ENCODE assay signal across 8 cellular contexts in genomic region chr9:112443200-112443599, GRCh38. TPM values are rescaled to one million over a fixed set of nuclear protein-coding genes. Genes with fewer than 3 reads are reported as not detected.
DNase-seq lines count a peak whose midpoint lies in the region; ATAC-seq, FAIRE-seq and TF ChIP-seq lines count a peak whose summit lies in the region.

No MANE protein-coding gene starts in this region.

- no peaks in the 10 kb centered on the region for H3K27me3 ChIP-seq in CD8-positive, alpha-beta T cell (ENCODE audit: insufficient read depth, low read length)

- no peaks in the 10 kb centered on the region for H3K9me3 Mint-ChIP-seq in CD8-positive, alpha-beta T cell
- H3K9me3 Mint-ChIP-seq in activated CD4-positive, alpha-beta T cell treated with anti-CD3 and anti-CD28 coated beads, Interleukin-2, amount 10 ng/mL, durations not matched to agents 7 days and 5 days: no peaks in the 10 kb centered on the region

- FAIRE-seq in GM12891 (lab: Jason Lieb, UNC): no peak

- CTCF ChIA-PET in CD8-positive, alpha-beta T cell (lab: Charles Lee): interaction anchor here (0.8 to 4.7 kb wide), 11 partner anchors 9 to 377 kb away, joined by 3 to 32 read pairs (median 4); partner anchors contain the start of gene INIP
- CTCF ChIA-PET in activated CD4-positive, alpha-beta T cell treated with anti-CD3 and anti-CD28 coated beads, Interleukin-2, amount 10 ng/mL, durations not matched to agents 7 days and 5 days (lab: Charles Lee): interaction anchor here (0.6 to 1.7 kb wide), 5 partner anchors 347 to 962 kb away, joined by 3 to 4 read pairs (median 3); no protein-coding TSS in a partner anchor
- CTCF ChIA-PET in HEK293T (lab: Yijun Ruan, JAX): interaction anchor here (0.7 to 1.8 kb wide), 4 partner anchors 11 to 350 kb away, joined by 3 to 5 read pairs (median 4); no protein-coding TSS in a partner anchor

- no peaks in the 10 kb centered on the region for H3K9me3 ChIP-seq in CD8-positive, alpha-beta T cell (ENCODE audit: low read length)

- ATAC-seq in CD8-positive, alpha-beta T cell: peak; percentile 48

- H3K36me3 Mint-ChIP-seq in CD8-positive, alpha-beta T cell: peaks cover 23% of the 10 kb centered on the region
- H3K36me3 Mint-ChIP-seq in activated CD4-positive, alpha-beta T cell treated with anti-CD3 and anti-CD28 coated beads, Interleukin-2, amount 10 ng/mL, durations not matched to agents 7 days and 5 days (ENCODE audit: low read depth): peaks cover 3% of the 10 kb centered on the region

- TF ChIP-seq CTCF in CD8-positive, alpha-beta T cell (IDR thresholded peaks at IDR 0.05): peak; percentile 55

- peak in 3 of 7 experiments; percentile 7 to 40 (median 29) for DNase-seq in CD8-positive, alpha-beta T cell
- peak; percentile 11 for DNase-seq in HPDE6-E6E7 (ENCODE audit: extremely low spot score)
- peak; percentile 45 for DNase-seq in activated CD4-positive, alpha-beta T cell treated with anti-CD3 and anti-CD28 coated beads, Interleukin-2, amount 10 ng/mL, durations not matched to agents 7 days and 5 days
- DNase-seq in iris pigment epithelial cell (ENCODE audit: low read depth): peak; percentile 28
- DNase-seq in GM12891 (ENCODE audit: insufficient read length, low spot score): no peak
- no peak for DNase-seq in HEK293T (ENCODE audit: extremely low spot score)
- no peak for DNase-seq in NK-92 treated with Interleukin-12 subunit alpha and Interleukin-12 subunit beta, amount 100 ng/mL, for 24 hours (lab: John Stamatoyannopoulos, UW)
- DNase-seq in NCI-H2081 treated with DMSO at 0.1 percent for 48 hours (lab: John Stamatoyannopoulos, UW): no peak

- intact Hi-C loops in CD8-positive, alpha-beta T cell (cut with DNase I, micrococcal nuclease): loop anchor here (1.0 to 5.0 kb wide), 6 partner anchors 44 to 350 kb away; no protein-coding TSS in a partner anchor

- H3K4me1 Mint-ChIP-seq in CD8-positive, alpha-beta T cell (ENCODE audit: low read depth): no peaks in the 10 kb centered on the region
- peaks cover 7% of the 10 kb centered on the region for H3K4me1 Mint-ChIP-seq in activated CD4-positive, alpha-beta T cell treated with anti-CD3 and anti-CD28 coated beads, Interleukin-2, amount 10 ng/mL, durations not matched to agents 7 days and 5 days

- POLR2A ChIA-PET in CD8-positive, alpha-beta T cell (lab: Charles Lee): interaction anchor here (1.5 kb wide), 1 partner anchor 43 kb away, joined by 6 read pairs; the partner anchor contains the start of gene KIAA1958
- POLR2A ChIA-PET in activated CD4-positive, alpha-beta T cell treated with anti-CD3 and anti-CD28 coated beads, Interleukin-2, amount 10 ng/mL, durations not matched to agents 7 days and 5 days (lab: Charles Lee): interaction anchor here (0.7 kb wide), 1 partner anchor 63 kb away, joined by 4 read pairs; the partner anchor contains the start of gene HSDL2
- POLR2A ChIA-PET in HEK293T (lab: Yijun Ruan, JAX): no interaction called here

- no peak overlapping the region for H3K4me3 ChIP-seq in CD8-positive, alpha-beta T cell (ENCODE audit: low read depth, low read length)

- H3K27ac Mint-ChIP-seq in CD8-positive, alpha-beta T cell: no peak overlapping the region
- H3K27ac Mint-ChIP-seq in activated CD4-positive, alpha-beta T cell treated with anti-CD3 and anti-CD28 coated beads, Interleukin-2, amount 10 ng/mL, durations not matched to agents 7 days and 5 days: no peak overlapping the region

- H3K27me3 Mint-ChIP-seq in CD8-positive, alpha-beta T cell (ENCODE audit: low read depth): no peaks in the 10 kb centered on the region
- H3K27me3 Mint-ChIP-seq in activated CD4-positive, alpha-beta T cell treated with anti-CD3 and anti-CD28 coated beads, Interleukin-2, amount 10 ng/mL, durations not matched to agents 7 days and 5 days: no peaks in the 10 kb centered on the region

- no peaks in the 10 kb centered on the region for H3K36me3 ChIP-seq in CD8-positive, alpha-beta T cell (ENCODE audit: insufficient read depth, low read length)

- H3K4me3 Mint-ChIP-seq in CD8-positive, alpha-beta T cell: no peak overlapping the region
- no peak overlapping the region for H3K4me3 Mint-ChIP-seq in activated CD4-positive, alpha-beta T cell treated with anti-CD3 and anti-CD28 coated beads, Interleukin-2, amount 10 ng/mL, durations not matched to agents 7 days and 5 days

- H3K4me1 ChIP-seq in CD8-positive, alpha-beta T cell (ENCODE audit: insufficient read depth, low read length): no peaks in the 10 kb centered on the region

- H3K27ac ChIP-seq in CD8-positive, alpha-beta T cell (ENCODE audit: low read depth, low read length): no peak overlapping the region

- no peak for TF ChIP-seq POLR2A in GM12891 (IDR thresholded peaks at IDR 0.05; ENCODE audit: low read depth, low read length)

TF ChIP-seq in GM12891, 5 proteins besides CTCF, POLR2A, EP300 and RAD21:
- no peak for TF ChIP-seq TAF1 (IDR thresholded peaks at IDR 0.05; ENCODE audit: low read depth, low read length)
- no peak for TF ChIP-seq POLR2AphosphoS5 (IDR thresholded peaks at IDR 0.05; ENCODE audit: low read depth, low read length)
- TF ChIP-seq POU2F2 (IDR thresholded peaks at IDR 0.05; ENCODE audit: low read depth, low read length): no peak
- no peak for TF ChIP-seq PAX5 (IDR thresholded peaks at IDR 0.05; ENCODE audit: insufficient read depth, low read length, severe bottlenecking)
- TF ChIP-seq SPI1 (IDR thresholded peaks at IDR 0.05; ENCODE audit: low read depth, low read length): no peak

TF ChIP-seq in HEK293T, 16 proteins besides CTCF, POLR2A, EP300 and RAD21:
- TF ChIP-seq L3MBTL2 (conservative IDR thresholded peaks at IDR 0.05) (no peak), NFRKB (IDR thresholded peaks at IDR 0.05) (no peak), FOXA1 (IDR thresholded peaks at IDR 0.05) (no peak), ARNT (IDR thresholded peaks at IDR 0.05) (no peak), TARDBP (IDR thresholded peaks at IDR 0.05) (no peak), FOXM1 (IDR thresholded peaks at IDR 0.05; ENCODE audit: borderline replicate concordance) (no peak), CTBP1 (IDR thresholded peaks at IDR 0.05; ENCODE audit: borderline replicate concordance) (no peak), SUZ12 (IDR thresholded peaks at IDR 0.05) (no peak), SP1 (IDR thresholded peaks at IDR 0.05) (no peak), ELF4 (IDR thresholded peaks at IDR 0.05) (no peak), PKNOX1 (IDR thresholded peaks at IDR 0.05) (no peak), FOXK2 (IDR thresholded peaks at IDR 0.05) (no peak), BHLHE40 (IDR thresholded peaks at IDR 0.05; ENCODE audit: borderline replicate concordance) (no peak), LEF1 (IDR thresholded peaks at IDR 0.05; ENCODE audit: borderline replicate concordance) (no peak), HDGF (IDR thresholded peaks at IDR 0.05; ENCODE audit: borderline replicate concordance) (no peak), ZNF384 (IDR thresholded peaks at IDR 0.05) (no peak)
TF ChIP-seq in HEK293T: peak in this region for 0.

RNA-seq across cellular contexts. Expression of gene KIAA1958, which starts 43.4 kb away (rescaled TPM):
- 1 to 10 TPM; 7.2 to 7.5 TPM for total RNA-seq in CD8-positive, alpha-beta T cell
- total RNA-seq in activated CD4-positive, alpha-beta T cell treated with anti-CD3 and anti-CD28 coated beads, Interleukin-2, amount 10 ng/mL, durations not matched to agents 7 days and 5 days: 1 to 10 TPM; 6.5 to 6.8 TPM
- 2.4 TPM for polyA plus RNA-seq in GM12891 (2012; ENCODE audit: low read depth, missing spikeins)

Comparison
In these comparisons a context has a peak if more than half of its experiments do, and no peak if none do; other contexts are left out.
1. DNase-seq: peak in HPDE6-E6E7 (single experiment), activated CD4-positive, alpha-beta T cell treated with anti-CD3 and anti-CD28 coated beads, Interleukin-2, amount 10 ng/mL, durations not matched to agents 7 days and 5 days (single experiment) and iris pigment epithelial cell (single experiment); none in GM12891 (single experiment), HEK293T (single experiment), NK-92 treated with Interleukin-12 subunit alpha and Interleukin-12 subunit beta, amount 100 ng/mL, for 24 hours (single experiment) and NCI-H2081 treated with DMSO at 0.1 percent for 48 hours (single experiment).